In genomic region chr7:44380179-44380830, GRCh38 we compare ENCODE assay signal across 25 cellular contexts. TPM values are rescaled to one million over a fixed set of nuclear protein-coding genes. Genes with fewer than 3 reads are reported as not detected.
A peak's percentile ranks its signal among the peaks of the same experiment; 100 is the strongest.
DNase-seq lines count a peak whose midpoint lies in the region; ATAC-seq, FAIRE-seq and TF ChIP-seq lines count a peak whose summit lies in the region.
"Had no signal": no experiment of that assay in that cellular context is flagged by ENCODE, and none has a peak within 500 bp of the region (broad histone marks: within the 10 kb centered on the region; RNA-seq: fewer than 3 reads in every experiment).

No MANE protein-coding gene starts in this region.

- H3K27me3 Mint-ChIP-seq in activated naive CD8-positive, alpha-beta T cell treated with anti-CD3 and anti-CD28 coated beads for 36 hours = no peaks in the 10 kb centered on the region
- H3K27me3 Mint-ChIP-seq in activated naive CD8-positive, alpha-beta T cell treated with anti-CD3 and anti-CD28 coated beads, Interleukin-2, amount 50 U/mL, for 24 hours = no peaks in the 10 kb centered on the region
- peaks cover 12% of the 10 kb centered on the region for H3K27me3 Mint-ChIP-seq in astrocyte (ENCODE audit: low read depth, unreplicated experiment)
- H3K27me3 Mint-ChIP-seq: activated CD4-positive, alpha-beta T cell treated with anti-CD3 and anti-CD28 coated beads, Interleukin-2, amount 10 ng/mL, durations not matched to agents 24 days and 14 days; T-cell had no signal

- peak overlapping the region; percentile 38 for H3K27ac Mint-ChIP-seq in activated naive CD8-positive, alpha-beta T cell treated with anti-CD3 and anti-CD28 coated beads for 36 hours
- H3K27ac Mint-ChIP-seq in activated naive CD8-positive, alpha-beta T cell treated with anti-CD3 and anti-CD28 coated beads, Interleukin-2, amount 50 U/mL, for 24 hours = no peak overlapping the region
- peak overlapping the region; percentile 47 for H3K27ac Mint-ChIP-seq in astrocyte (ENCODE audit: unreplicated experiment)
- H3K27ac Mint-ChIP-seq: activated CD4-positive, alpha-beta T cell treated with anti-CD3 and anti-CD28 coated beads, Interleukin-2, amount 10 ng/mL, durations not matched to agents 24 days and 14 days; stimulated activated memory B cell treated with anti-CD40 and anti-IgM and Interleukin-4, amounts not matched to agents 10 μg/mL and 1 μg/mL and 100 μg/mL, for 72 hours had no signal

- peak overlapping the region; percentile 33 for H3K4me2 ChIP-seq in astrocyte (ENCODE audit: low read length)
- H3K4me2 ChIP-seq: A549, GM23338 had no signal

- no peak overlapping the region for H2AFZ ChIP-seq in astrocyte (ENCODE audit: low read depth, low read length)
- H2AFZ ChIP-seq: GM23338 had no signal

- no peak for FAIRE-seq in astrocyte (lab: Jason Lieb, UNC)
- FAIRE-seq: A549 had no signal

- no peak for ATAC-seq in activated naive CD8-positive, alpha-beta T cell treated with anti-CD3 and anti-CD28 coated beads, Interleukin-2, amount 50 U/mL, for 24 hours
- ATAC-seq in HG03439 (IDR thresholded peaks at IDR 0.05; ENCODE audit: unreplicated experiment) (no peak), HG03175 (IDR thresholded peaks at IDR 0.05; ENCODE audit: unreplicated experiment) (no peak)
- ATAC-seq: gastroesophageal sphincter; GM23338; natural killer cell; stimulated activated memory B cell treated with anti-CD40 and anti-IgM and Interleukin-4, amounts not matched to agents 10 μg/mL and 1 μg/mL and 100 μg/mL, for 72 hours; T-cell had no signal

- H3K4me3 ChIP-seq in astrocyte (ENCODE audit: insufficient read depth, low read depth, low read length) (no peak overlapping the region), subcutaneous abdominal adipose tissue (ENCODE audit: low read depth in 1 of 5, low read length in 5 of 5) (no peak overlapping the region)
- H3K4me3 ChIP-seq: A549, dorsolateral prefrontal cortex, gastroesophageal sphincter, GM23338, sigmoid colon, thoracic aorta had no signal

- H3K36me3 Mint-ChIP-seq in activated naive CD8-positive, alpha-beta T cell treated with anti-CD3 and anti-CD28 coated beads for 36 hours = peaks cover 3% of the 10 kb centered on the region
- H3K36me3 Mint-ChIP-seq in activated naive CD8-positive, alpha-beta T cell treated with anti-CD3 and anti-CD28 coated beads, Interleukin-2, amount 50 U/mL, for 24 hours (ENCODE audit: low read depth) = peaks cover 5% of the 10 kb centered on the region
- peaks cover 15% of the 10 kb centered on the region for H3K36me3 Mint-ChIP-seq in astrocyte (ENCODE audit: low read depth, unreplicated experiment)

- DNase-seq in activated naive CD8-positive, alpha-beta T cell treated with anti-CD3 and anti-CD28 coated beads for 36 hours = no peak
- DNase-seq in activated naive CD8-positive, alpha-beta T cell treated with anti-CD3 and anti-CD28 coated beads, Interleukin-2, amount 50 U/mL, for 24 hours = no peak
- DNase-seq in astrocyte (ENCODE audit: low read depth) (no peak), islet precursor cell (peak; percentile 44), NCI-H2081 (lab: John Stamatoyannopoulos, UW) (no peak)
- DNase-seq: activated CD4-positive, alpha-beta T cell treated with anti-CD3 and anti-CD28 coated beads, Interleukin-2, amount 10 ng/mL, durations not matched to agents 24 days and 14 days; activated CD8-positive, alpha-beta memory T cell treated with anti-CD3 and anti-CD28 coated beads, Interleukin-2, amount 50 U/mL, for 48 hours; activated gamma-delta T cell; C1 segment of cervical spinal cord; dorsolateral prefrontal cortex; GDM1; natural killer cell; NCI-H1417; NCI-H526 treated with DMSO at 0.1 percent for 48 hours; sigmoid colon; T-cell had no signal

- no peak for TF ChIP-seq CTCF in astrocyte (IDR thresholded peaks at IDR 0.05; ENCODE audit: insufficient read depth, low read depth, low read length)

- H3K27ac ChIP-seq in astrocyte (ENCODE audit: low read depth, low read length) (no peak overlapping the region), subcutaneous abdominal adipose tissue (ENCODE audit: low read depth, low read length) (peak overlapping the region; percentile 1)
- H3K27ac ChIP-seq: gastroesophageal sphincter, sigmoid colon had no signal

- H3K27me3 ChIP-seq in astrocyte (ENCODE audit: insufficient read depth, low read length) = no peaks in the 10 kb centered on the region
- H3K27me3 ChIP-seq in subcutaneous abdominal adipose tissue (ENCODE audit: control insufficient read depth in 5 of 5, insufficient read depth in 4 of 5, low read length in 5 of 5) = no peaks in the 10 kb centered on the region
- H3K27me3 ChIP-seq: dorsolateral prefrontal cortex, gastroesophageal sphincter, sigmoid colon had no signal

- no peaks in the 10 kb centered on the region for H3K79me2 ChIP-seq in astrocyte (ENCODE audit: insufficient read depth, low read length)

- H3K9me3 ChIP-seq in astrocyte (ENCODE audit: insufficient read depth, low read depth, low read length) = no peaks in the 10 kb centered on the region
- no peaks in the 10 kb centered on the region for H3K9me3 ChIP-seq in subcutaneous abdominal adipose tissue (ENCODE audit: control insufficient read depth in 5 of 5, low read length in 5 of 5)
- H3K9me3 ChIP-seq: A549, gastroesophageal sphincter, sigmoid colon, thoracic aorta had no signal

- H3K36me3 ChIP-seq in astrocyte (ENCODE audit: insufficient read depth, low read length) (peaks cover 2% of the 10 kb centered on the region), subcutaneous abdominal adipose tissue (ENCODE audit: control insufficient read depth in 5 of 5, insufficient read depth in 5 of 5, low read length in 5 of 5) (peaks cover 0 to 43% (median 18%) of the 10 kb centered on the region in 5 donors)
- H3K36me3 ChIP-seq: thoracic aorta had no signal

- H3K9ac ChIP-seq in astrocyte (ENCODE audit: low read length) = no peak overlapping the region
- H3K9ac ChIP-seq in subcutaneous abdominal adipose tissue (ENCODE audit: low read length in 5 of 5) = no peak overlapping the region

- peaks cover 3% of the 10 kb centered on the region for H4K20me1 ChIP-seq in astrocyte (ENCODE audit: insufficient read depth, low read length)

- peaks cover 59% of the 10 kb centered on the region for H3K4me1 ChIP-seq in astrocyte (ENCODE audit: insufficient read depth, low read length)
- peaks cover 0 to 16% (median 11%) of the 10 kb centered on the region in 5 donors for H3K4me1 ChIP-seq in subcutaneous abdominal adipose tissue (ENCODE audit: control insufficient read depth in 5 of 5, insufficient read depth in 5 of 5, low read length in 5 of 5)
- H3K4me1 ChIP-seq: sigmoid colon had no signal

- no peak overlapping the region for H3K4me3 Mint-ChIP-seq in activated naive CD8-positive, alpha-beta T cell treated with anti-CD3 and anti-CD28 coated beads for 36 hours
- H3K4me3 Mint-ChIP-seq in activated naive CD8-positive, alpha-beta T cell treated with anti-CD3 and anti-CD28 coated beads, Interleukin-2, amount 50 U/mL, for 24 hours = no peak overlapping the region
- no peak overlapping the region for H3K4me3 Mint-ChIP-seq in astrocyte (ENCODE audit: unreplicated experiment)
- H3K4me3 Mint-ChIP-seq: activated CD4-positive, alpha-beta T cell treated with anti-CD3 and anti-CD28 coated beads, Interleukin-2, amount 10 ng/mL, durations not matched to agents 24 days and 14 days; GM23338; natural killer cell; stimulated activated memory B cell treated with anti-CD40 and anti-IgM and Interleukin-4, amounts not matched to agents 10 μg/mL and 1 μg/mL and 100 μg/mL, for 72 hours; T-cell had no signal

- H3K4me1 Mint-ChIP-seq in activated naive CD8-positive, alpha-beta T cell treated with anti-CD3 and anti-CD28 coated beads for 36 hours = peaks cover 4% of the 10 kb centered on the region
- no peaks in the 10 kb centered on the region for H3K4me1 Mint-ChIP-seq in activated naive CD8-positive, alpha-beta T cell treated with anti-CD3 and anti-CD28 coated beads, Interleukin-2, amount 50 U/mL, for 24 hours
- H3K4me1 Mint-ChIP-seq in astrocyte (ENCODE audit: low read depth, unreplicated experiment) = peaks cover 46% of the 10 kb centered on the region
- H3K4me1 Mint-ChIP-seq: GM23338 had no signal

- no peaks in the 10 kb centered on the region for H3K9me3 Mint-ChIP-seq in activated naive CD8-positive, alpha-beta T cell treated with anti-CD3 and anti-CD28 coated beads for 36 hours
- H3K9me3 Mint-ChIP-seq in activated naive CD8-positive, alpha-beta T cell treated with anti-CD3 and anti-CD28 coated beads, Interleukin-2, amount 50 U/mL, for 24 hours = no peaks in the 10 kb centered on the region
- H3K9me3 Mint-ChIP-seq in astrocyte (ENCODE audit: unreplicated experiment) = no peaks in the 10 kb centered on the region
- H3K9me3 Mint-ChIP-seq: activated CD4-positive, alpha-beta T cell treated with anti-CD3 and anti-CD28 coated beads, Interleukin-2, amount 10 ng/mL, durations not matched to agents 24 days and 14 days; GM23338; natural killer cell; stimulated activated memory B cell treated with anti-CD40 and anti-IgM and Interleukin-4, amounts not matched to agents 10 μg/mL and 1 μg/mL and 100 μg/mL, for 72 hours; T-cell had no signal

RNA-seq across cellular contexts. Expression of gene CAMK2B, which starts 54.9 kb away (rescaled TPM):
- under 1 TPM; 0.62 to 0.97 TPM for total RNA-seq in activated naive CD8-positive, alpha-beta T cell treated with anti-CD3 and anti-CD28 coated beads for 36 hours
- total RNA-seq in astrocyte = 0.18 TPM in 1 of 2 replicates, not detected in the other
- total RNA-seq: bronchial epithelial cell, GM23338 had no signal
